1 cellular context compared by ENCODE assay signal in the genomic region with DNA sequence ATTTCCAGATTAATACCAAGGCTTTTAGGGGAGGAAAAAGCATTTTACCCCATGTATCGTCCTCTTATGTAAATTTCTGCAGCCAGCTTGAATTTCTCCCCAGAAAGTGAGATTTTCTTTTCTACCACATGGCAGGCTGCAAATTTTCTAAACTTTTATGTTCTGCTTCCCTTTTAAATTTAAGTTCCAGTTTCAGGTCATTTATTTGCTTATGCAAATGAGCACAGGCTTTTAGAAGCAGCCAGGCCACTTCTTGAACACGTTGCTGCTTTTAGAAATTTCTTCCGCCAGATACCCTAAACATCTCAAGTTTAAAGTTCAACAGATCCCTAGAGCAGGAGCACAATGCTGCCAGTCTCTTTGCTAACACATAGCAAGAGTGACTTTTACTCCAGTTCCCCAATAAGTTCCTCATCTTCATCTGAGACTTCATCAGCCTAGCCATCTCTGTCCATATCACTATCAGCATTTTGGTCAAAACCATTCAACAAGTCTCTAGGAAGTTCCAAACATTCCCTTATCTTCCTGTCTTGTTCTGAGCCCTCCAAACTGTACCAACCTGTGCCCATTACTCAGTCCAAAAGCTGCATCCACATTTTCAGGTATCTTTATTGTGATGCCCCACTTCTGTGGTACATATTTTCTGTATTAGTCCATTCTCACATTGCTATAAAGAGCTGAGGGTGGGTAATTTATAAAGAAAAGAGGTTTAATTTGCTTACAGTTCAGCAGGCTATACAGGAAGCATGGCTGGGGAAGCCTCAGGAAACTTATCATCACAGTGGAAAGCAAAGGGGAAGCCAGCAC.
TF ChIP-seq lines count a peak whose summit lies in the region.

No MANE protein-coding gene starts in this region.

TF ChIP-seq in K562, 482 proteins besides CTCF, POLR2A, EP300 and RAD21 (continued from another document):
- TF ChIP-seq, protein P1, sequence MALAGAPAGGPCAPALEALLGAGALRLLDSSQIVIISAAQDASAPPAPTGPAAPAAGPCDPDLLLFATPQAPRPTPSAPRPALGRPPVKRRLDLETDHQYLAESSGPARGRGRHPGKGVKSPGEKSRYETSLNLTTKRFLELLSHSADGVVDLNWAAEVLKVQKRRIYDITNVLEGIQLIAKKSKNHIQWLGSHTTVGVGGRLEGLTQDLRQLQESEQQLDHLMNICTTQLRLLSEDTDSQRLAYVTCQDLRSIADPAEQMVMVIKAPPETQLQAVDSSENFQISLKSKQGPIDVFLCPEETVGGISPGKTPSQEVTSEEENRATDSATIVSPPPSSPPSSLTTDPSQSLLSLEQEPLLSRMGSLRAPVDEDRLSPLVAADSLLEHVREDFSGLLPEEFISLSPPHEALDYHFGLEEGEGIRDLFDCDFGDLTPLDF (CRISPR knock-in tag; IDR thresholded peaks at IDR 0.05): peak; percentile 55; the same call in 1 of the 2 replicates
- TF ChIP-seq, protein P2, sequence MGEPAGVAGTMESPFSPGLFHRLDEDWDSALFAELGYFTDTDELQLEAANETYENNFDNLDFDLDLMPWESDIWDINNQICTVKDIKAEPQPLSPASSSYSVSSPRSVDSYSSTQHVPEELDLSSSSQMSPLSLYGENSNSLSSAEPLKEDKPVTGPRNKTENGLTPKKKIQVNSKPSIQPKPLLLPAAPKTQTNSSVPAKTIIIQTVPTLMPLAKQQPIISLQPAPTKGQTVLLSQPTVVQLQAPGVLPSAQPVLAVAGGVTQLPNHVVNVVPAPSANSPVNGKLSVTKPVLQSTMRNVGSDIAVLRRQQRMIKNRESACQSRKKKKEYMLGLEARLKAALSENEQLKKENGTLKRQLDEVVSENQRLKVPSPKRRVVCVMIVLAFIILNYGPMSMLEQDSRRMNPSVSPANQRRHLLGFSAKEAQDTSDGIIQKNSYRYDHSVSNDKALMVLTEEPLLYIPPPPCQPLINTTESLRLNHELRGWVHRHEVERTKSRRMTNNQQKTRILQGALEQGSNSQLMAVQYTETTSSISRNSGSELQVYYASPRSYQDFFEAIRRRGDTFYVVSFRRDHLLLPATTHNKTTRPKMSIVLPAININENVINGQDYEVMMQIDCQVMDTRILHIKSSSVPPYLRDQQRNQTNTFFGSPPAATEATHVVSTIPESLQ (CRISPR knock-in tag; IDR thresholded peaks at IDR 0.05): peak; percentile 17; the same call in 1 of the 2 replicates
- TF ChIP-seq ZNF134 (CRISPR knock-in tag; conservative IDR thresholded peaks at IDR 0.05) (no peak), LCOR (CRISPR knock-in tag; IDR thresholded peaks at IDR 0.05) (0 out of 2 replicates have a peak, but pooled peaks have one; percentile 23), HLTF (IDR thresholded peaks at IDR 0.05) (no peak), ZBED1 (IDR thresholded peaks at IDR 0.05) (no peak), ELF2 (CRISPR knock-in tag; IDR thresholded peaks at IDR 0.05) (0 out of 2 replicates have a peak, but pooled peaks have one; percentile 14), SPI1 (IDR thresholded peaks at IDR 0.05; ENCODE audit: borderline replicate concordance, low read depth, low read length) (peak; percentile 32; the same call in 1 of the 2 replicates), ZNF766 (CRISPR knock-in tag; conservative IDR thresholded peaks at IDR 0.05) (peak; percentile 95)
- TF ChIP-seq, protein P3, sequence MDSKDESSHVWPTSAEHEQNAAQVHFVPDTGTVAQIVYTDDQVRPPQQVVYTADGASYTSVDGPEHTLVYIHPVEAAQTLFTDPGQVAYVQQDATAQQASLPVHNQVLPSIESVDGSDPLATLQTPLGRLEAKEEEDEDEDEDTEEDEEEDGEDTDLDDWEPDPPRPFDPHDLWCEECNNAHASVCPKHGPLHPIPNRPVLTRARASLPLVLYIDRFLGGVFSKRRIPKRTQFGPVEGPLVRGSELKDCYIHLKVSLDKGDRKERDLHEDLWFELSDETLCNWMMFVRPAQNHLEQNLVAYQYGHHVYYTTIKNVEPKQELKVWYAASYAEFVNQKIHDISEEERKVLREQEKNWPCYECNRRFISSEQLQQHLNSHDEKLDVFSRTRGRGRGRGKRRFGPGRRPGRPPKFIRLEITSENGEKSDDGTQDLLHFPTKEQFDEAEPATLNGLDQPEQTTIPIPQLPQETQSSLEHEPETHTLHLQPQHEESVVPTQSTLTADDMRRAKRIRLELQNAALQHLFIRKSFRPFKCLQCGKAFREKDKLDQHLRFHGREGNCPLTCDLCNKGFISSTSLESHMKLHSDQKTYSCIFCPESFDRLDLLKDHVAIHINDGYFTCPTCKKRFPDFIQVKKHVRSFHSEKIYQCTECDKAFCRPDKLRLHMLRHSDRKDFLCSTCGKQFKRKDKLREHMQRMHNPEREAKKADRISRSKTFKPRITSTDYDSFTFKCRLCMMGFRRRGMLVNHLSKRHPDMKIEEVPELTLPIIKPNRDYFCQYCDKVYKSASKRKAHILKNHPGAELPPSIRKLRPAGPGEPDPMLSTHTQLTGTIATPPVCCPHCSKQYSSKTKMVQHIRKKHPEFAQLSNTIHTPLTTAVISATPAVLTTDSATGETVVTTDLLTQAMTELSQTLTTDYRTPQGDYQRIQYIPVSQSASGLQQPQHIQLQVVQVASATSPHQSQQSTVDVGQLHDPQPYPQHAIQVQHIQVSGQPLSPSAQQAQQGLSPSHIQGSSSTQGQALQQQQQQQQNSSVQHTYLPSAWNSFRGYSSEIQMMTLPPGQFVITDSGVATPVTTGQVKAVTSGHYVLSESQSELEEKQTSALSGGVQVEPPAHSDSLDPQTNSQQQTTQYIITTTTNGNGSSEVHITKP (IDR thresholded peaks at IDR 0.05; ENCODE audit: partially characterized antibody): peak; percentile 24
- TF ChIP-seq, protein P4, sequence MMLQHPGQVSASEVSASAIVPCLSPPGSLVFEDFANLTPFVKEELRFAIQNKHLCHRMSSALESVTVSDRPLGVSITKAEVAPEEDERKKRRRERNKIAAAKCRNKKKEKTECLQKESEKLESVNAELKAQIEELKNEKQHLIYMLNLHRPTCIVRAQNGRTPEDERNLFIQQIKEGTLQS (IDR thresholded peaks at IDR 0.05): no peak
- TF ChIP-seq, protein P4 (CRISPR knock-in tag; conservative IDR thresholded peaks at IDR 0.05): 0 out of 2 replicates have a peak, but pooled peaks have one; percentile 18
